ENCODE assay signal across 21 cellular contexts in genomic region chr22:35719212-35719869, GRCh38. TPM values are rescaled to one million over a fixed set of nuclear protein-coding genes. Genes with fewer than 3 reads are reported as not detected.
DNase-seq lines count a peak whose midpoint lies in the region; FAIRE-seq and TF ChIP-seq lines count a peak whose summit lies in the region.
"Had no signal": no experiment of that assay in that cellular context is flagged by ENCODE, and none has a peak within 500 bp of the region (broad histone marks: within the 10 kb centered on the region; RNA-seq: fewer than 3 reads in every experiment).

No MANE protein-coding gene starts in this region.

- H3K9me3 ChIP-seq in A673 (ENCODE audit: low read depth, low read length, poor library complexity, severe bottlenecking) (no peaks in the 10 kb centered on the region), OCI-LY1 (ENCODE audit: low read length) (no peaks in the 10 kb centered on the region), H1 (ENCODE audit: insufficient read depth in 2 of 2, low read depth in 1 of 2, low read length in 1 of 2) (no peaks in the 10 kb centered on the region; a peak in 1 of 4 replicates)
- H3K9me3 ChIP-seq: A549 had no signal

- H2BK120ac ChIP-seq in H1 (replicated peaks; ENCODE audit: low read depth, low read length) = no peak overlapping the region

- WGBS in H1 (ENCODE audit: extremely low coverage in 1 of 2, insufficient coverage in 1 of 2, insufficient read length in 1 of 2, insufficient replicate concordance in 2 of 2, low coverage in 1 of 2, low lambda C conversion rate in 2 of 2, missing lambda C conversion rate in 1 of 2), 2 experiments = 74% methylated on average over 15 of the region's 15 CpGs; no CpG with 5 or more reads in 1 of the 2 experiments

- no peak overlapping the region for H3K56ac ChIP-seq in H1 (replicated peaks; ENCODE audit: insufficient read length, low read depth, low read length)

- TF ChIP-seq RAD21 in H1 (IDR thresholded peaks at IDR 0.05 in 1 of 2, conservative IDR thresholded peaks at IDR 0.05 in 1 of 2; ENCODE audit: low read depth in 2 of 2, low read length in 2 of 2) = peak; percentile 53 to 71; a peak in 3 of 4 replicates

- no peak overlapping the region for H2BK15ac ChIP-seq in H1 (ENCODE audit: low read length)

- H3K18ac ChIP-seq in H1 (ENCODE audit: extremely low read depth, low read length) = peak overlapping the region; percentile 16; the same call in 1 of the 2 replicates

- no peak overlapping the region for H3K27ac Mint-ChIP-seq in type B pancreatic cell
- H3K27ac Mint-ChIP-seq: CD4-positive, alpha-beta T cell had no signal

- H3K4me3 Mint-ChIP-seq in type B pancreatic cell = no peak overlapping the region
- H3K4me3 Mint-ChIP-seq: CD4-positive, alpha-beta T cell had no signal

- H4K20me1 ChIP-seq in OCI-LY1 (ENCODE audit: insufficient read depth, low read length) (no peaks in the 10 kb centered on the region), H1 (replicated peaks in 1 of 2; ENCODE audit: control insufficient read depth in 1 of 2, insufficient read depth in 2 of 2, low read length in 2 of 2) (no peaks in the 10 kb centered on the region)

- no peaks in the 10 kb centered on the region for H3K9me2 ChIP-seq in OCI-LY1 (ENCODE audit: low read depth, low read length)

- H3K4me1 Mint-ChIP-seq in type B pancreatic cell (ENCODE audit: unreplicated experiment) = no peaks in the 10 kb centered on the region

- no peak overlapping the region for H2BK5ac ChIP-seq in H1 (ENCODE audit: low read depth, low read length)

- no peak overlapping the region for H3K9ac ChIP-seq in OCI-LY1 (ENCODE audit: low read length)
- no peak overlapping the region for H3K9ac ChIP-seq in H1 (replicated peaks in 1 of 4; ENCODE audit: extremely low read depth in 1 of 4, low read depth in 3 of 4, low read length in 3 of 4)

- H3K4me2 ChIP-seq in OCI-LY1 (ENCODE audit: low read length) (peak overlapping the region; percentile 52), H1 (ENCODE audit: insufficient read depth in 1 of 2, low read depth in 2 of 2, low read length in 2 of 2) (no peak overlapping the region)
- H3K4me2 ChIP-seq: A549 had no signal

- CTCF ChIA-PET in A673 (lab: Charles Lee) = no interaction called here
- CTCF ChIA-PET in H1 (lab: Charles Lee; ENCODE audit: partially characterized antibody) = interaction anchor here (0.9 to 1.1 kb wide), 5 partner anchors 14 to 209 kb away, joined by 3 to 4 read pairs (median 3); no protein-coding TSS in a partner anchor

- H4K91ac ChIP-seq in H1 (replicated peaks; ENCODE audit: insufficient read length, low read length) = no peak overlapping the region

- H4K8ac ChIP-seq in H1 (ENCODE audit: extremely low read depth, insufficient read depth, low read length) = no peak overlapping the region

- H4K5ac ChIP-seq in H1 (ENCODE audit: insufficient read length, low read depth, low read length) = no peak overlapping the region

- H2BK12ac ChIP-seq in H1 (ENCODE audit: low read depth, low read length) = no peak overlapping the region

- H3K36me3 ChIP-seq in A673 (ENCODE audit: insufficient read depth, low read length, poor library complexity, severe bottlenecking) (no peaks in the 10 kb centered on the region), OCI-LY1 (ENCODE audit: insufficient read depth, low read length) (no peaks in the 10 kb centered on the region), H1 (ENCODE audit: control insufficient read depth in 2 of 4, insufficient read depth in 4 of 4, low read length in 3 of 4) (no peaks in the 10 kb centered on the region)
- H3K36me3 ChIP-seq: Peyer's patch had no signal

- no peak for TF ChIP-seq EP300 in H1 (IDR thresholded peaks at IDR 0.05; ENCODE audit: borderline replicate concordance in 1 of 2, low read depth in 2 of 2, low read length in 2 of 2)

- no peak overlapping the region for H3K27ac ChIP-seq in A673 (ENCODE audit: low read depth, low read length, poor library complexity, severe bottlenecking)
- H3K27ac ChIP-seq in OCI-LY1 (ENCODE audit: low read depth, low read length, poor library complexity, severe bottlenecking) = no peak overlapping the region
- no peak overlapping the region for H3K27ac ChIP-seq in H1 (ENCODE audit: low read depth, low read length)
- H3K27ac ChIP-seq: A549, HL-60, Peyer's patch had no signal

- no peaks in the 10 kb centered on the region for H3K9me3 Mint-ChIP-seq in type B pancreatic cell
- H3K9me3 Mint-ChIP-seq: CD4-positive, alpha-beta T cell had no signal

- H3K27me3 ChIP-seq in A673 (replicated peaks; ENCODE audit: insufficient read depth, low read depth, low read length, poor library complexity) (no peaks in the 10 kb centered on the region), OCI-LY1 (ENCODE audit: insufficient read depth, low read length) (no peaks in the 10 kb centered on the region), H1 (replicated peaks in 1 of 4; ENCODE audit: control insufficient read depth in 3 of 4, extremely low read depth in 1 of 4, insufficient read depth in 3 of 4, low read length in 3 of 4) (no peaks in the 10 kb centered on the region)
- H3K27me3 ChIP-seq: Peyer's patch had no signal

- TF ChIP-seq CTCF in A673 (conservative IDR thresholded peaks at IDR 0.05; ENCODE audit: low read depth, low read length) = peak; percentile 37
- TF ChIP-seq CTCF in GM10266 (IDR thresholded peaks at IDR 0.05; ENCODE audit: control insufficient read depth, insufficient read depth, low read depth, missing control alignments) = peak; percentile 19
- TF ChIP-seq CTCF in OCI-LY1 (IDR thresholded peaks at IDR 0.05; ENCODE audit: low read length) = peak; percentile 85
- TF ChIP-seq CTCF in H1 (IDR thresholded peaks at IDR 0.05; ENCODE audit: control extremely low read depth in 1 of 3, insufficient read depth in 1 of 3, low read depth in 1 of 3, low read length in 3 of 3) = peak; percentile 65 to 84 (median 71)
- TF ChIP-seq CTCF in type B pancreatic cell (conservative IDR thresholded peaks at IDR 0.05) = no peak

- POLR2A ChIA-PET in A673 (lab: Charles Lee; ENCODE audit: low non-redundant PET) (no interaction called here), H1 (lab: Charles Lee; ENCODE audit: partially characterized antibody) (interaction anchor here (0.9 kb wide), 1 partner anchor 121 kb away, joined by 3 read pairs; no protein-coding TSS in a partner anchor)

- no peak overlapping the region for H3K4me3 ChIP-seq in A673 (ENCODE audit: low read depth, low read length, poor library complexity, severe bottlenecking)
- H3K4me3 ChIP-seq in OCI-LY1 (ENCODE audit: low read depth, low read length, poor library complexity, severe bottlenecking) = peak overlapping the region; percentile 10
- no peak overlapping the region for H3K4me3 ChIP-seq in H1 (ENCODE audit: extremely low read depth in 1 of 4, insufficient read depth in 2 of 4, low read depth in 3 of 4, low read length in 4 of 4)
- H3K4me3 ChIP-seq: A549, Peyer's patch had no signal

- H3K79me2 ChIP-seq in OCI-LY1 (ENCODE audit: insufficient read depth, low read length) = no peaks in the 10 kb centered on the region
- no peaks in the 10 kb centered on the region for H3K79me2 ChIP-seq in H1 (ENCODE audit: control insufficient read depth in 1 of 2, insufficient read depth in 2 of 2, low read length in 2 of 2)

- intact Hi-C loops in A673 (cut with micrococcal nuclease; ENCODE audit: unreplicated experiment) = loop anchor here (10.0 kb wide), 1 partner anchor 405 kb away; no protein-coding TSS in a partner anchor

- FAIRE-seq in H1 (lab: Jason Lieb, UNC) = no peak
- FAIRE-seq: A549 had no signal

- no TSS peak for BruUV-seq in A673 (replicated peaks; lab: Mats Ljungman, UMichigan)

- H3K23me2 ChIP-seq in H1 (ENCODE audit: low read depth, low read length) = no peaks in the 10 kb centered on the region

- no peak overlapping the region for H3K14ac ChIP-seq in H1 (ENCODE audit: insufficient read length)

- TF ChIP-seq POLR2A in H1 (IDR thresholded peaks at IDR 0.05; ENCODE audit: control extremely low read depth in 1 of 2, low read depth in 2 of 2, low read length in 2 of 2) = no peak

- H3K4me1 ChIP-seq in A673 (ENCODE audit: insufficient read depth, low read length, poor library complexity, severe bottlenecking) = no peaks in the 10 kb centered on the region
- H3K4me1 ChIP-seq in OCI-LY1 (ENCODE audit: insufficient read depth, low read length, severe bottlenecking) = peaks cover 26% of the 10 kb centered on the region
- no peaks in the 10 kb centered on the region for H3K4me1 ChIP-seq in H1 (replicated peaks in 1 of 4; ENCODE audit: control insufficient read depth in 3 of 4, insufficient read depth in 4 of 4, low read length in 3 of 4)
- H3K4me1 ChIP-seq: A549, Peyer's patch had no signal

- H2BK20ac ChIP-seq in H1 (ENCODE audit: low read length) = no peak overlapping the region

- H3K4ac ChIP-seq in H1 (replicated peaks; ENCODE audit: insufficient read length, low read depth, low read length) = no peak overlapping the region

- H3K79me1 ChIP-seq in H1 (ENCODE audit: low read depth, low read length) = no peaks in the 10 kb centered on the region

- no peak overlapping the region for H3K23ac ChIP-seq in H1 (ENCODE audit: insufficient read length)

- no peak overlapping the region for H2AK5ac ChIP-seq in H1 (ENCODE audit: low read depth, low read length)

- H2AFZ ChIP-seq in OCI-LY1 (ENCODE audit: low read length) (no peak overlapping the region), H1 (ENCODE audit: low read length) (no peak overlapping the region)

- H3K27me3 Mint-ChIP-seq in type B pancreatic cell = no peaks in the 10 kb centered on the region

- H3K36me3 Mint-ChIP-seq in type B pancreatic cell = no peaks in the 10 kb centered on the region

- DNase-seq in A673 (ENCODE audit: low spot score) (no peak), GM10266 (ENCODE audit: extremely low spot score) (no peak), H1 (ENCODE audit: low read depth in 1 of 2, low spot score in 2 of 2) (peak in 1 of 2 experiments; percentile 72), type B pancreatic cell (ENCODE audit: extremely low spot score, unreplicated experiment) (no peak), NCI-H1105 (lab: John Stamatoyannopoulos, UW) (no peak), C1 segment of cervical spinal cord (lab: John Stamatoyannopoulos, UW) (no peak)
- DNase-seq: AML-193; CD4-positive, alpha-beta T cell; DMS79 treated with DMSO at 0.1 percent for 48 hours; GDM1; KBM-7; NCI-H1092 treated with DMSO at 0.1 percent for 48 hours; NCI-H187 treated with DMSO at 0.1 percent for 48 hours; NCI-H446 treated with DMSO at 0.1 percent for 48 hours; NCI-H774; Peyer's patch; Right ventricle myocardium superior had no signal

- H3F3A ChIP-seq in OCI-LY1 (ENCODE audit: insufficient read depth, low read length) = no peaks in the 10 kb centered on the region

RNA-seq across cellular contexts. Expression of gene APOL5, which starts 1.7 kb away (rescaled TPM):
- not detected in 2 replicates for total RNA-seq in A673 (2021)
- total RNA-seq in H1 (2021; fragmentation: NEBNext Ultra II Directional; extraction: Animal tissue kit (Norgen Biotek cat#: 25700)) = not detected in 2 replicates
- not detected in 2 replicates for polyA plus RNA-seq in H1 (2011; rRNA removed)
- not detected for polyA plus RNA-seq in H1 (2011; cell fraction: cytosol; rRNA removed)
- not detected for polyA plus RNA-seq in H1 (2011; cell fraction: nucleus; rRNA removed)
- not detected in 4 replicates for polyA plus RNA-seq in H1 (2012, experiment 1 of 2)
- not detected for polyA plus RNA-seq in H1 (2012, experiment 2 of 2)
- not detected for polyA plus RNA-seq in H1 (2013, experiment 1 of 2)
- polyA plus RNA-seq in H1 (2013, experiment 2 of 2) = not detected
- not detected in 2 replicates for polyA minus RNA-seq in H1 (2011; rRNA and poly(A)+ RNA removed)
- not detected for polyA minus RNA-seq in H1 (2011; cell fraction: cytosol; rRNA and poly(A)+ RNA removed)
- polyA minus RNA-seq in H1 (2011; cell fraction: nucleus; rRNA and poly(A)+ RNA removed) = not detected
- total RNA-seq in type B pancreatic cell (ENCODE audit: low replicate concordance) = not detected in 2 replicates
- total RNA-seq: CD4-positive, alpha-beta T cell; M059J; Peyer's patch; Right ventricle myocardium superior had no signal
- polyA plus RNA-seq: A549 had no signal
